Comparison of ENCODE assay signal across 1 cellular context in genomic region chr4:137070614-137071013, GRCh38.
TF ChIP-seq lines count a peak whose summit lies in the region.

No MANE protein-coding gene starts in this region.

TF ChIP-seq in GM23338, 12 proteins besides CTCF, POLR2A, EP300 and RAD21 (continued from another document):
- TF ChIP-seq, protein P1, sequence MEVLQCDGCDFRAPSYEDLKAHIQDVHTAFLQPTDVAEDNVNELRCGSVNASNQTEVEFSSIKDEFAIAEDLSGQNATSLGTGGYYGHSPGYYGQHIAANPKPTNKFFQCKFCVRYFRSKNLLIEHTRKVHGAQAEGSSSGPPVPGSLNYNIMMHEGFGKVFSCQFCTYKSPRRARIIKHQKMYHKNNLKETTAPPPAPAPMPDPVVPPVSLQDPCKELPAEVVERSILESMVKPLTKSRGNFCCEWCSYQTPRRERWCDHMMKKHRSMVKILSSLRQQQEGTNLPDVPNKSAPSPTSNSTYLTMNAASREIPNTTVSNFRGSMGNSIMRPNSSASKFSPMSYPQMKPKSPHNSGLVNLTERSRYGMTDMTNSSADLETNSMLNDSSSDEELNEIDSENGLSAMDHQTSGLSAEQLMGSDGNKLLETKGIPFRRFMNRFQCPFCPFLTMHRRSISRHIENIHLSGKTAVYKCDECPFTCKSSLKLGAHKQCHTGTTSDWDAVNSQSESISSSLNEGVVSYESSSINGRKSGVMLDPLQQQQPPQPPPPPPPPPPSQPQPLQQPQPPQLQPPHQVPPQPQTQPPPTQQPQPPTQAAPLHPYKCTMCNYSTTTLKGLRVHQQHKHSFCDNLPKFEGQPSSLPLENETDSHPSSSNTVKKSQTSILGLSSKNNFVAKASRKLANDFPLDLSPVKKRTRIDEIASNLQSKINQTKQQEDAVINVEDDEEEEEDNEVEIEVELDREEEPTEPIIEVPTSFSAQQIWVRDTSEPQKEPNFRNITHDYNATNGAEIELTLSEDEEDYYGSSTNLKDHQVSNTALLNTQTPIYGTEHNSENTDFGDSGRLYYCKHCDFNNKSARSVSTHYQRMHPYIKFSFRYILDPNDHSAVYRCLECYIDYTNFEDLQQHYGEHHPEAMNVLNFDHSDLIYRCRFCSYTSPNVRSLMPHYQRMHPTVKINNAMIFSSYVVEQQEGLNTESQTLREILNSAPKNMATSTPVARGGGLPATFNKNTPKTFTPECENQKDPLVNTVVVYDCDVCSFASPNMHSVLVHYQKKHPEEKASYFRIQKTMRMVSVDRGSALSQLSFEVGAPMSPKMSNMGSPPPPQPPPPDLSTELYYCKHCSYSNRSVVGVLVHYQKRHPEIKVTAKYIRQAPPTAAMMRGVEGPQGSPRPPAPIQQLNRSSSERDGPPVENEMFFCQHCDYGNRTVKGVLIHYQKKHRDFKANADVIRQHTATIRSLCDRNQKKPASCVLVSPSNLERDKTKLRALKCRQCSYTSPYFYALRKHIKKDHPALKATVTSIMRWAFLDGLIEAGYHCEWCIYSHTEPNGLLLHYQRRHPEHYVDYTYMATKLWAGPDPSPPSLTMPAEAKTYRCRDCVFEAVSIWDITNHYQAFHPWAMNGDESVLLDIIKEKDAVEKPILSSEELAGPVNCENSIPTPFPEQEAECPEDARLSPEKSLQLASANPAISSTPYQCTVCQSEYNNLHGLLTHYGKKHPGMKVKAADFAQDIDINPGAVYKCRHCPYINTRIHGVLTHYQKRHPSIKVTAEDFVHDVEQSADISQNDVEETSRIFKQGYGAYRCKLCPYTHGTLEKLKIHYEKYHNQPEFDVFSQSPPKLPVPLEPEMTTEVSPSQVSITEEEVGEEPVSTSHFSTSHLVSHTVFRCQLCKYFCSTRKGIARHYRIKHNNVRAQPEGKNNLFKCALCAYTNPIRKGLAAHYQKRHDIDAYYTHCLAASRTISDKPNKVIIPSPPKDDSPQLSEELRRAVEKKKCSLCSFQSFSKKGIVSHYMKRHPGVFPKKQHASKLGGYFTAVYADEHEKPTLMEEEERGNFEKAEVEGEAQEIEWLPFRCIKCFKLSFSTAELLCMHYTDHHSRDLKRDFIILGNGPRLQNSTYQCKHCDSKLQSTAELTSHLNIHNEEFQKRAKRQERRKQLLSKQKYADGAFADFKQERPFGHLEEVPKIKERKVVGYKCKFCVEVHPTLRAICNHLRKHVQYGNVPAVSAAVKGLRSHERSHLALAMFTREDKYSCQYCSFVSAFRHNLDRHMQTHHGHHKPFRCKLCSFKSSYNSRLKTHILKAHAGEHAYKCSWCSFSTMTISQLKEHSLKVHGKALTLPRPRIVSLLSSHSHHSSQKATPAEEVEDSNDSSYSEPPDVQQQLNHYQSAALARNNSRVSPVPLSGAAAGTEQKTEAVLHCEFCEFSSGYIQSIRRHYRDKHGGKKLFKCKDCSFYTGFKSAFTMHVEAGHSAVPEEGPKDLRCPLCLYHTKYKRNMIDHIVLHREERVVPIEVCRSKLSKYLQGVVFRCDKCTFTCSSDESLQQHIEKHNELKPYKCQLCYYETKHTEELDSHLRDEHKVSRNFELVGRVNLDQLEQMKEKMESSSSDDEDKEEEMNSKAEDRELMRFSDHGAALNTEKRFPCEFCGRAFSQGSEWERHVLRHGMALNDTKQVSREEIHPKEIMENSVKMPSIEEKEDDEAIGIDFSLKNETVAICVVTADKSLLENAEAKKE (CRISPR knock-in tag; IDR thresholded peaks at IDR 0.05): no peak
- no peak for TF ChIP-seq JUNB (IDR thresholded peaks at IDR 0.05; ENCODE audit: unreplicated experiment)
- TF ChIP-seq, protein P2, sequence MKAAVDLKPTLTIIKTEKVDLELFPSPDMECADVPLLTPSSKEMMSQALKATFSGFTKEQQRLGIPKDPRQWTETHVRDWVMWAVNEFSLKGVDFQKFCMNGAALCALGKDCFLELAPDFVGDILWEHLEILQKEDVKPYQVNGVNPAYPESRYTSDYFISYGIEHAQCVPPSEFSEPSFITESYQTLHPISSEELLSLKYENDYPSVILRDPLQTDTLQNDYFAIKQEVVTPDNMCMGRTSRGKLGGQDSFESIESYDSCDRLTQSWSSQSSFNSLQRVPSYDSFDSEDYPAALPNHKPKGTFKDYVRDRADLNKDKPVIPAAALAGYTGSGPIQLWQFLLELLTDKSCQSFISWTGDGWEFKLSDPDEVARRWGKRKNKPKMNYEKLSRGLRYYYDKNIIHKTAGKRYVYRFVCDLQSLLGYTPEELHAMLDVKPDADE (IDR thresholded peaks at IDR 0.05): no peak
- TF ChIP-seq ZNF114 (CRISPR knock-in tag; IDR thresholded peaks at IDR 0.05): no peak
